8 cellular contexts compared by ENCODE assay signal in the genomic region with DNA sequence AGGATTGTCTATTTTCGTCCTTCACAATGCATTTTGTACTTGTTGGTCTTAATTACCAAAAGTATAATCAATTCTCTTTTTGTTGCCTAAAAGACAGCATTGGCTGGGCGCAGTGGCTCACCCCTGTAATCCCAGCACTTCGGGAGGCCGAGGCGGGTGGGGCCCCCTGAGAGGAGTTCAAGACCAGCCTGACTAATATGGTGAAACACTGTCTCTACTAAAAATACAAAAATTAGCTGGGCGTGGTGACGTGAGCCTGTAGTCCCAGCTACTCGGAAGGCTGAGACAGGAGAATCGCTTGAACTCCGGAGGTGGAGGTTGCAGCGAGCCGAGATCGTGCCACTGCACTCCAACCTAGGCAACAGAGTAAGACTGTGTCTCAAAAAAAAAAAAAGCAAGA. TPM values are rescaled to one million over a fixed set of nuclear protein-coding genes. Genes with fewer than 3 reads are reported as not detected.
DNase-seq lines count a peak whose midpoint lies in the region; ATAC-seq, FAIRE-seq and TF ChIP-seq lines count a peak whose summit lies in the region.
"Not testable (repeated sequence)": the region's sequence is repeated elsewhere in the genome, so short reads cannot be mapped to it uniquely, and the experiment has no call there.

No MANE protein-coding gene starts in this region.

- peaks cover 0 to 11% (median 0%) of the 10 kb centered on the region in 3 donors for H3K36me3 Mint-ChIP-seq in CD8-positive, alpha-beta memory T cell
- not testable (repeated sequence) for H3K36me3 Mint-ChIP-seq in IgD-negative memory B cell; T-helper 17 cell (ENCODE audit: low read depth); activated T-helper 2 cell treated with anti-CD3 and anti-CD28 coated beads, Interferon-gamma antibody, Interleukin-2, Interleukin-4, amounts not matched to agents 10 μg/mL and 5 μg/mL and 100 μg/mL, durations not matched to agents 14 hours and 24 hours and 36 hours (ENCODE audit: low read depth)

- H3K9me3 Mint-ChIP-seq in CD8-positive, alpha-beta memory T cell; IgD-negative memory B cell; activated T-helper 2 cell treated with anti-CD3 and anti-CD28 coated beads, Interferon-gamma antibody, Interleukin-2, Interleukin-4, amounts not matched to agents 10 μg/mL and 5 μg/mL and 100 μg/mL, durations not matched to agents 14 hours and 24 hours and 36 hours: not testable (repeated sequence)

- ATAC-seq in T-helper 17 cell = not testable (repeated sequence)

- intact Hi-C loops in activated T-helper 2 cell treated with anti-CD3 and anti-CD28 coated beads, Interferon-gamma antibody, Interleukin-2, Interleukin-4, amounts not matched to agents 10 μg/mL and 5 μg/mL and 100 μg/mL, durations not matched to agents 14 hours and 24 hours and 36 hours (cut with micrococcal nuclease) = loop anchor here (2.0 to 10.0 kb wide), 3 partner anchors 220 to 1700 kb away; partner anchors contain the start of genes ACSL1, ING2 and UFSP2
- intact Hi-C loops in mammary epithelial cell (cut with micrococcal nuclease) (loop anchor here (2.0 to 10.0 kb wide), 2 partner anchors 190 to 220 kb away; partner anchors contain the start of genes LRP2BP and UFSP2), sigmoid colon (cut with DNase I) (loop anchor here (2.0 to 10.0 kb wide), 5 partner anchors 266 to 830 kb away; partner anchors contain the start of genes ACSL1 and CCDC110), vagina (cut with DNase I) (loop anchor here (5.0 to 10.0 kb wide), 2 partner anchors 190 to 1698 kb away; partner anchors contain the start of genes ANKRD37, ING2 and LRP2BP)

- H3K27me3 Mint-ChIP-seq in CD8-positive, alpha-beta memory T cell; IgD-negative memory B cell; T-helper 17 cell; activated T-helper 2 cell treated with anti-CD3 and anti-CD28 coated beads, Interferon-gamma antibody, Interleukin-2, Interleukin-4, amounts not matched to agents 10 μg/mL and 5 μg/mL and 100 μg/mL, durations not matched to agents 14 hours and 24 hours and 36 hours (ENCODE audit: low read depth): not testable (repeated sequence)

- H3K9ac ChIP-seq in mammary epithelial cell (ENCODE audit: insufficient read depth, low read length) = peak overlapping the region; percentile 93
- H3K9ac ChIP-seq in keratinocyte (ENCODE audit: control insufficient read depth, extremely low read depth, insufficient read depth, low read length) = not testable (repeated sequence)

- peaks cover 40% of the 10 kb centered on the region for H3K4me1 ChIP-seq in CD8-positive, alpha-beta memory T cell (ENCODE audit: insufficient read depth, low read length)
- H3K4me1 ChIP-seq in mammary epithelial cell (ENCODE audit: insufficient read depth, low read length) = peaks cover 13% of the 10 kb centered on the region
- H3K4me1 ChIP-seq in keratinocyte (ENCODE audit: control insufficient read depth, extremely low read depth, insufficient read depth, low read length) = peaks cover 20% of the 10 kb centered on the region
- H3K4me1 ChIP-seq in sigmoid colon = peaks cover 0 to 35% (median 29%) of the 10 kb centered on the region in 4 donors
- peaks cover 36% of the 10 kb centered on the region for H3K4me1 ChIP-seq in vagina

- H3K27me3 ChIP-seq in CD8-positive, alpha-beta memory T cell (ENCODE audit: insufficient read depth, low read length, poor library complexity, severe bottlenecking); mammary epithelial cell (ENCODE audit: insufficient read depth, low read length); keratinocyte (ENCODE audit: control insufficient read depth, extremely low read depth, insufficient read depth, low read length); sigmoid colon; vagina: not testable (repeated sequence)

- in situ Hi-C loops in mammary epithelial cell (cut with MboI; ENCODE audit: low sequenced_read_pairs in 2 of 2) = loop anchor here in 1 of 2 donors (10.0 kb wide), 1 partner anchor 190 kb away; the partner anchor contains the start of genes ANKRD37 and LRP2BP

- not testable (repeated sequence) for H3K9me1 ChIP-seq in keratinocyte (ENCODE audit: control insufficient read depth, extremely low read depth, insufficient read depth, low read length)

- not testable (repeated sequence) for H3K27ac ChIP-seq in CD8-positive, alpha-beta memory T cell (ENCODE audit: low read depth, low read length); mammary epithelial cell (ENCODE audit: insufficient read depth, low read depth, low read length); keratinocyte (ENCODE audit: control insufficient read depth, insufficient read depth, low read length)
- peak overlapping the region; percentile 94 to 98 (median 96) for H3K27ac ChIP-seq in sigmoid colon
- peak overlapping the region; percentile 98 for H3K27ac ChIP-seq in vagina

- not testable (repeated sequence) for H3K36me3 ChIP-seq in CD8-positive, alpha-beta memory T cell (ENCODE audit: insufficient read depth, low read length); mammary epithelial cell (ENCODE audit: insufficient read depth, low read length); keratinocyte (ENCODE audit: control insufficient read depth in 2 of 2, extremely low read depth in 1 of 2, insufficient read depth in 2 of 2, low read length in 2 of 2); sigmoid colon; vagina

- not testable (repeated sequence) for H4K20me1 ChIP-seq in mammary epithelial cell (ENCODE audit: insufficient read depth, low read length); keratinocyte (ENCODE audit: control insufficient read depth, extremely low read depth, insufficient read depth, low read length)

- TF ChIP-seq EP300 in sigmoid colon (IDR thresholded peaks at IDR 0.05) = not testable (repeated sequence)

- 95% methylated on average over 5 of the region's 13 CpGs for WGBS in mammary epithelial cell (ENCODE audit: low coverage, missing lambda C conversion rate)
- WGBS in sigmoid colon, 2 donors = 81 to 90% methylated on average over 13 of the region's 13 CpGs

- H3K4me1 Mint-ChIP-seq in CD8-positive, alpha-beta memory T cell = peaks cover 45 to 56% (median 51%) of the 10 kb centered on the region in 3 donors
- H3K4me1 Mint-ChIP-seq in IgD-negative memory B cell (peaks cover 34 to 48% (median 46%) of the 10 kb centered on the region in 3 donors), T-helper 17 cell (peaks cover 41% of the 10 kb centered on the region)
- H3K4me1 Mint-ChIP-seq in activated T-helper 2 cell treated with anti-CD3 and anti-CD28 coated beads, Interferon-gamma antibody, Interleukin-2, Interleukin-4, amounts not matched to agents 10 μg/mL and 5 μg/mL and 100 μg/mL, durations not matched to agents 14 hours and 24 hours and 36 hours (ENCODE audit: low read depth) = peaks cover 30% of the 10 kb centered on the region

- POLR2A ChIA-PET in CD8-positive, alpha-beta memory T cell (lab: Charles Lee) = not testable (repeated sequence)

- H3K79me2 ChIP-seq in mammary epithelial cell (ENCODE audit: insufficient read depth, low read length) (peaks cover 36% of the 10 kb centered on the region), keratinocyte (ENCODE audit: control insufficient read depth, insufficient read depth, low read length) (peaks cover 15% of the 10 kb centered on the region)

- not testable (repeated sequence) for TF ChIP-seq POLR2A in sigmoid colon (IDR thresholded peaks at IDR 0.05); vagina (IDR thresholded peaks at IDR 0.05)

- CTCF ChIA-PET in CD8-positive, alpha-beta memory T cell (lab: Charles Lee); mammary epithelial cell (lab: Charles Lee; ENCODE audit: low non-redundant PET): not testable (repeated sequence)

- DNase-seq in CD8-positive, alpha-beta memory T cell; T-helper 17 cell; activated T-helper 2 cell treated with anti-CD3 and anti-CD28 coated beads, Interferon-gamma antibody, Interleukin-2, Interleukin-4, amounts not matched to agents 10 μg/mL and 5 μg/mL and 100 μg/mL, durations not matched to agents 14 hours and 24 hours and 36 hours (ENCODE audit: low spot score); mammary epithelial cell; keratinocyte (ENCODE audit: low read depth, low spot score); sigmoid colon; vagina (ENCODE audit: extremely low spot score in 2 of 2): not testable (repeated sequence)

- H3K9me3 ChIP-seq in CD8-positive, alpha-beta memory T cell (ENCODE audit: low read length); T-helper 17 cell (ENCODE audit: control insufficient read depth, low read length, poor library complexity, severe bottlenecking); mammary epithelial cell (replicated peaks; ENCODE audit: insufficient read depth, low read length); keratinocyte (ENCODE audit: control insufficient read depth, low read depth, low read length); sigmoid colon; vagina: not testable (repeated sequence)

- dilution Hi-C loops in mammary epithelial cell (cut with HindIII; ENCODE audit: low sequenced_read_pairs); keratinocyte (cut with MboI; ENCODE audit: extremely low pct_ligation_motif_present, low sequenced_read_pairs): not testable (repeated sequence)

- H3K27ac Mint-ChIP-seq in CD8-positive, alpha-beta memory T cell = peak overlapping the region; percentile 91 to 99 (median 96)
- H3K27ac Mint-ChIP-seq in IgD-negative memory B cell = peak overlapping the region; percentile 93 to 97 (median 97)
- H3K27ac Mint-ChIP-seq in T-helper 17 cell = peak overlapping the region; percentile 99
- not testable (repeated sequence) for H3K27ac Mint-ChIP-seq in activated T-helper 2 cell treated with anti-CD3 and anti-CD28 coated beads, Interferon-gamma antibody, Interleukin-2, Interleukin-4, amounts not matched to agents 10 μg/mL and 5 μg/mL and 100 μg/mL, durations not matched to agents 14 hours and 24 hours and 36 hours

- BruUV-seq in mammary epithelial cell (replicated peaks; lab: Mats Ljungman, UMichigan) = not testable (repeated sequence)

- peak overlapping the region; percentile 92 for H3K4me2 ChIP-seq in mammary epithelial cell (ENCODE audit: insufficient read depth, low read depth, low read length)
- peak overlapping the region; percentile 90 for H3K4me2 ChIP-seq in keratinocyte (ENCODE audit: control insufficient read depth, extremely low read depth, insufficient read depth, low read depth, low read length)

- not testable (repeated sequence) for FAIRE-seq in keratinocyte (lab: Jason Lieb, UNC)

- peak overlapping the region in 6 of 7 donors; percentile 20 to 93 (median 90) for H3K4me3 Mint-ChIP-seq in CD8-positive, alpha-beta memory T cell
- H3K4me3 Mint-ChIP-seq in IgD-negative memory B cell = peak overlapping the region; percentile 41 to 98 (median 78)
- peak overlapping the region; percentile 97 for H3K4me3 Mint-ChIP-seq in T-helper 17 cell
- peak overlapping the region; percentile 80 for H3K4me3 Mint-ChIP-seq in activated T-helper 2 cell treated with anti-CD3 and anti-CD28 coated beads, Interferon-gamma antibody, Interleukin-2, Interleukin-4, amounts not matched to agents 10 μg/mL and 5 μg/mL and 100 μg/mL, durations not matched to agents 14 hours and 24 hours and 36 hours (ENCODE audit: low read depth)

- H2AFZ ChIP-seq in mammary epithelial cell (ENCODE audit: low read depth, low read length); keratinocyte (ENCODE audit: control insufficient read depth, low read length): not testable (repeated sequence)

- TF ChIP-seq CTCF in mammary epithelial cell (conservative IDR thresholded peaks at IDR 0.05 in 1 of 2, IDR thresholded peaks at IDR 0.05 in 1 of 2; ENCODE audit: extremely low read depth in 1 of 2, insufficient read depth in 1 of 2, low read depth in 1 of 2, low read length in 2 of 2); keratinocyte (optimal IDR thresholded peaks at IDR 0.05 in 1 of 3, IDR thresholded peaks at IDR 0.05 in 1 of 3, conservative IDR thresholded peaks at IDR 0.05 in 1 of 3; ENCODE audit: extremely low read depth in 1 of 3, insufficient read depth in 2 of 3, low read length in 3 of 3); sigmoid colon (IDR thresholded peaks at IDR 0.05); vagina (IDR thresholded peaks at IDR 0.05): not testable (repeated sequence)

- peak overlapping the region; percentile 90 for H3K4me3 ChIP-seq in CD8-positive, alpha-beta memory T cell (ENCODE audit: low read length)
- H3K4me3 ChIP-seq in mammary epithelial cell (replicated peaks in 1 of 3; ENCODE audit: insufficient read depth in 1 of 3, low read depth in 2 of 3, low read length in 3 of 3); keratinocyte (ENCODE audit: control insufficient read depth in 2 of 3, extremely low read depth in 1 of 3, insufficient read depth in 2 of 3, low read depth in 1 of 3, low read length in 3 of 3); sigmoid colon; vagina: not testable (repeated sequence)

RNA-seq across cellular contexts. Expression of gene CFAP97, which starts 1.3 kb away (rescaled TPM):
- total RNA-seq in CD8-positive, alpha-beta memory T cell = 10 to 100 TPM; 49.9 to 50.1 TPM
- 107 TPM for polyA plus RNA-seq in CD8-positive, alpha-beta memory T cell
- polyA plus RNA-seq in IgD-negative memory B cell (66.3 TPM), mammary epithelial cell (15.8 TPM), keratinocyte (15.3 to 24.9 TPM (median 20.3 TPM) in 3 replicates), sigmoid colon (1 to 10 TPM; 4.4 to 8.3 (median 7.8) TPM)
- total RNA-seq in T-helper 17 cell (10 to 100 TPM; 41.9 to 50.0 TPM), mammary epithelial cell (10 to 100 TPM; 39.7 to 45.2 TPM), sigmoid colon (10 to 100 TPM; 33.8 to 46.4 (median 37.3) TPM), vagina (28.5 TPM)
- 44.1 and 46.9 TPM in 2 replicates for total RNA-seq in activated T-helper 2 cell treated with anti-CD3 and anti-CD28 coated beads, Interferon-gamma antibody, Interleukin-2, Interleukin-4, amounts not matched to agents 10 μg/mL and 5 μg/mL and 100 μg/mL, durations not matched to agents 14 hours and 24 hours and 36 hours
- polyA minus RNA-seq in mammary epithelial cell (14.0 TPM), keratinocyte (7.4 to 30.7 TPM (median 17.4 TPM) in 3 replicates)
- polyA plus RNA-seq in keratinocyte (2011; ENCODE audit: low read depth) = 18.3 TPM
- 16.9 and 40.7 TPM in 2 replicates for polyA plus RNA-seq in keratinocyte (2011; cell fraction: cytosol; rRNA removed)
- 13.9 and 20.8 TPM in 2 replicates for polyA plus RNA-seq in keratinocyte (2011; cell fraction: nucleus; rRNA removed)
- polyA plus RNA-seq in keratinocyte (2012; ENCODE audit: low replicate concordance) = 13.9 and 18.5 TPM in 2 replicates
- polyA minus RNA-seq in keratinocyte (2011; cell fraction: cytosol; rRNA and poly(A)+ RNA removed) = 12.5 TPM
- 7.7 and 17.1 TPM in 2 replicates for polyA minus RNA-seq in keratinocyte (2011; cell fraction: nucleus; rRNA and poly(A)+ RNA removed)

RNA-seq across cellular contexts. Expression of gene SNX25, which starts 4.3 kb away (rescaled TPM):
- total RNA-seq in CD8-positive, alpha-beta memory T cell = 10 to 100 TPM; 17.7 to 18.2 TPM
- polyA plus RNA-seq in CD8-positive, alpha-beta memory T cell = 7.8 TPM
- polyA plus RNA-seq in IgD-negative memory B cell = 24.4 TPM
- 10 to 100 TPM; 13.2 to 20.4 TPM for total RNA-seq in T-helper 17 cell
- total RNA-seq in activated T-helper 2 cell treated with anti-CD3 and anti-CD28 coated beads, Interferon-gamma antibody, Interleukin-2, Interleukin-4, amounts not matched to agents 10 μg/mL and 5 μg/mL and 100 μg/mL, durations not matched to agents 14 hours and 24 hours and 36 hours = 24.1 and 25.0 TPM in 2 replicates
- 10 to 100 TPM; 15.3 to 24.0 TPM for total RNA-seq in mammary epithelial cell
- 5.8 TPM for polyA plus RNA-seq in mammary epithelial cell
- polyA minus RNA-seq in mammary epithelial cell = 90.1 TPM
- 3.4 to 5.0 TPM (median 5.0 TPM) in 3 replicates for polyA plus RNA-seq in keratinocyte
- polyA plus RNA-seq in keratinocyte (2011; ENCODE audit: low read depth) = 5.5 TPM
- polyA plus RNA-seq in keratinocyte (2011; cell fraction: cytosol; rRNA removed) = 2.7 and 4.8 TPM in 2 replicates
- 7.2 and 7.8 TPM in 2 replicates for polyA plus RNA-seq in keratinocyte (2011; cell fraction: nucleus; rRNA removed)
- polyA plus RNA-seq in keratinocyte (2012; ENCODE audit: low replicate concordance) = 3.0 and 7.2 TPM in 2 replicates
- polyA minus RNA-seq in keratinocyte = 2.6 to 17.9 TPM (median 10.5 TPM) in 3 replicates
- polyA minus RNA-seq in keratinocyte (2011; cell fraction: cytosol; rRNA and poly(A)+ RNA removed) = 7.1 TPM
- polyA minus RNA-seq in keratinocyte (2011; cell fraction: nucleus; rRNA and poly(A)+ RNA removed) = 3.4 and 9.8 TPM in 2 replicates
- total RNA-seq in sigmoid colon = 10 to 100 TPM; 22.7 to 40.5 (median 38.4) TPM
- 1 to 10 TPM; 2.5 to 7.7 (median 4.8) TPM for polyA plus RNA-seq in sigmoid colon
- 13.0 TPM for total RNA-seq in vagina
